21 cellular contexts compared by ENCODE assay signal in the genomic region with DNA sequence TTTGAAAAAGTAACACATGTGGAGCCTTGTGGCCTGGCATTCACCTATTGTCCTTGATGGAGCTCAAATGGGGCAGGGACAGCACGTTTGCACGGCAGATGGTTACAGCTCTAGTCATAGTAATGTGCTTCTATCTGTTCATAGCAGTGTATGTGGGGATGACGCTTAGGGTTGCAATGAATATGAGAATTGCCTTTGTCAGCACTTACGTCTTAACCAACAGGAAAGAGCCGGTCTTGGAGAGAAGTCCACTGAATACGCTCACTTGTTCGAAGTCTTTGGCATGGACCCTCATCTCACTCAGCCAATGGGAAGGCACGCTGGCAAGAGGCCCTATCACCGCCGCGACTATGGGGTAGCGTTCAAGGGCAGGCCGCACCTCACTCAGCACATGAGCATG. TPM values are rescaled to one million over a fixed set of nuclear protein-coding genes. Genes with fewer than 3 reads are reported as not detected.
DNase-seq lines count a peak whose midpoint lies in the region; ATAC-seq, FAIRE-seq and TF ChIP-seq lines count a peak whose summit lies in the region.
"Had no signal": no experiment of that assay in that cellular context is flagged by ENCODE, and none has a peak within 500 bp of the region (broad histone marks: within the 10 kb centered on the region; RNA-seq: fewer than 3 reads in every experiment).

No MANE protein-coding gene starts in this region.

- CTCF ChIA-PET in K562 (lab: Yijun Ruan, JAX; ENCODE audit: low intra/inter-chr PET ratio) = no interaction called here

- H3K9ac ChIP-seq in K562 (ENCODE audit: insufficient read depth in 1 of 2, low read depth in 2 of 2, low read length in 2 of 2) = no peak overlapping the region
- no peak overlapping the region for H3K9ac ChIP-seq in neuronal stem cell (ENCODE audit: low read depth, low read length, poor library complexity)
- H3K9ac ChIP-seq: GM23248 had no signal

- BruUV-seq in K562 (replicated peaks; lab: Mats Ljungman, UMichigan) = no TSS peak

- no peak overlapping the region for H2AK5ac ChIP-seq in neuronal stem cell (ENCODE audit: low read depth, low read length)

- peaks cover 84% of the 10 kb centered on the region for H3K36me3 ChIP-seq in K562 (ENCODE audit: control insufficient read depth, insufficient read depth, low read length)
- H3K36me3 ChIP-seq in neuronal stem cell (replicated peaks in 1 of 2; ENCODE audit: control insufficient read depth in 2 of 2, insufficient read depth in 2 of 2, low read length in 2 of 2) = peaks cover 78 to 97% of the 10 kb centered on the region in 2 donors
- H3K36me3 ChIP-seq in heart right ventricle = peaks cover 6 to 99% (median 80%) of the 10 kb centered on the region in 9 donors
- H3K36me3 ChIP-seq in testis (ENCODE audit: low read depth, missing control alignments) = no peaks in the 10 kb centered on the region

- in situ Hi-C loops in K562 (cut with MboI) = no loop called here

- H2BK120ac ChIP-seq in neuronal stem cell (ENCODE audit: low read depth, low read length) = no peak overlapping the region

- no peak overlapping the region for H3K4ac ChIP-seq in neuronal stem cell (ENCODE audit: low read length)

- no peak overlapping the region for H3K18ac ChIP-seq in neuronal stem cell (ENCODE audit: low read length)

- POLR2A ChIA-PET in K562 (lab: Yijun Ruan, JAX) = interaction anchor here (0.8 kb wide), 1 partner anchor 15 kb away, joined by 3 read pairs; no protein-coding TSS in a partner anchor

- H2AFZ ChIP-seq in K562 (ENCODE audit: low read depth, low read length) (no peak overlapping the region), neuronal stem cell (ENCODE audit: low read length) (no peak overlapping the region)
- H2AFZ ChIP-seq: GM23248 had no signal

- TF ChIP-seq POLR2A in K562 (conservative IDR thresholded peaks at IDR 0.05) (no peak), testis (IDR thresholded peaks at IDR 0.05) (no peak)

- H3K4me1 ChIP-seq in K562 (replicated peaks in 1 of 2; ENCODE audit: control insufficient read depth in 2 of 2, insufficient read depth in 2 of 2, low read length in 2 of 2) = no peaks in the 10 kb centered on the region
- H3K4me1 ChIP-seq in neuronal stem cell (ENCODE audit: control insufficient read depth in 2 of 2, insufficient read depth in 1 of 2, low read depth in 1 of 2, low read length in 2 of 2) = no peaks in the 10 kb centered on the region
- H3K4me1 ChIP-seq in heart right ventricle = no peaks in the 10 kb centered on the region
- no peaks in the 10 kb centered on the region for H3K4me1 ChIP-seq in testis
- H3K4me1 ChIP-seq: Caco-2, HAP-1 had no signal

- peak overlapping the region; percentile 59 for H3K23ac ChIP-seq in neuronal stem cell (ENCODE audit: low read depth, low read length, poor library complexity)

- H4K8ac ChIP-seq in neuronal stem cell (ENCODE audit: low read depth, low read length) = no peak overlapping the region

- H3K27me3 ChIP-seq in K562 (ENCODE audit: control insufficient read depth in 2 of 2, insufficient read depth in 2 of 2, low read length in 2 of 2) (no peaks in the 10 kb centered on the region), neuronal stem cell (ENCODE audit: control insufficient read depth in 3 of 3, insufficient read depth in 3 of 3, low read depth in 1 of 3, low read length in 3 of 3) (no peaks in the 10 kb centered on the region), heart right ventricle (no peaks in the 10 kb centered on the region), testis (no peaks in the 10 kb centered on the region)

- 99% methylated on average over 13 of the region's 13 CpGs for whole genome bisulfite sequencing in K562 (ENCODE audit: insufficient coverage, low coverage, missing lambda C conversion rate)
- no CpG with 5 or more reads among the region's 13 CpGs for WGBS in neuronal stem cell (ENCODE audit: extremely low coverage in 2 of 2, insufficient read length in 2 of 2, insufficient replicate concordance in 1 of 2), 2 donors
- 97 to 98% methylated on average over 13 of the region's 13 CpGs for WGBS in heart right ventricle, 2 donors
- 54 to 88% methylated on average over 10 to 13 of the region's 13 CpGs for WGBS in testis, 2 donors

- peaks cover 27% of the 10 kb centered on the region for H3K9me3 ChIP-seq in K562 (replicated peaks; ENCODE audit: control insufficient read depth, insufficient read depth, low read depth, low read length)
- peaks cover 64 to 84% of the 10 kb centered on the region in 2 donors for H3K9me3 ChIP-seq in neuronal stem cell (replicated peaks in 1 of 2; ENCODE audit: control insufficient read depth in 2 of 2, insufficient read depth in 1 of 2, low read depth in 1 of 2, low read length in 2 of 2)
- peaks cover 0 to 39% (median 8%) of the 10 kb centered on the region in 11 donors for H3K9me3 ChIP-seq in heart right ventricle
- no peaks in the 10 kb centered on the region for H3K9me3 ChIP-seq in testis
- H3K9me3 ChIP-seq: HAP-1 had no signal

- no peak for TF ChIP-seq RAD21 in K562 (CRISPR knock-in tag; conservative IDR thresholded peaks at IDR 0.05 in 1 of 2, IDR thresholded peaks at IDR 0.05 in 1 of 2)

- H3K14ac ChIP-seq in neuronal stem cell (ENCODE audit: low read length) = no peak overlapping the region

- TF ChIP-seq CTCF in K562 (IDR thresholded peaks at IDR 0.05 in 2 of 3, conservative IDR thresholded peaks at IDR 0.05 in 1 of 3; ENCODE audit: insufficient read depth in 2 of 3, low read depth in 1 of 3, low read length in 3 of 3) (no peak), heart right ventricle (IDR thresholded peaks at IDR 0.05) (no peak), testis (IDR thresholded peaks at IDR 0.05) (no peak)

- H4K91ac ChIP-seq in neuronal stem cell (ENCODE audit: low read depth, low read length, poor library complexity) = no peak overlapping the region

- no peaks in the 10 kb centered on the region for H3K9me1 ChIP-seq in K562 (ENCODE audit: control insufficient read depth, insufficient read depth, low read length)

- no peaks in the 10 kb centered on the region for H4K20me1 ChIP-seq in K562 (replicated peaks; ENCODE audit: control insufficient read depth, insufficient read depth, low read length)

- ATAC-seq in K562 = no peak
- no peak for ATAC-seq in heart right ventricle
- ATAC-seq in HG02973 (IDR thresholded peaks at IDR 0.05; ENCODE audit: unreplicated experiment) = no peak

- peaks cover 17% of the 10 kb centered on the region for H3K79me2 ChIP-seq in K562 (ENCODE audit: control insufficient read depth, insufficient read depth, low read length)

- H3K4me3 ChIP-seq in K562 = no peak overlapping the region
- no peak overlapping the region for H3K4me3 ChIP-seq in neuronal stem cell (ENCODE audit: low read length in 2 of 2)
- H3K4me3 ChIP-seq in heart right ventricle = no peak overlapping the region
- H3K4me3 ChIP-seq in testis = no peak overlapping the region
- H3K4me3 ChIP-seq: GM23248, HAP-1 had no signal

- H2BK12ac ChIP-seq in neuronal stem cell (ENCODE audit: low read length) = no peak overlapping the region

- no peak overlapping the region for H2BK15ac ChIP-seq in neuronal stem cell (ENCODE audit: low read length)

- intact Hi-C loops in K562 (cut with micrococcal nuclease) (no loop called here), heart right ventricle (cut with DNase I) (no loop called here), testis (cut with DNase I; ENCODE audit: low total_unique reads) (no loop called here)

- no peak overlapping the region for H2BK5ac ChIP-seq in neuronal stem cell (ENCODE audit: low read length)

- TF ChIP-seq EP300 in K562 (IDR thresholded peaks at IDR 0.05; ENCODE audit: low read length) = no peak

- no peak overlapping the region for H3K27ac ChIP-seq in K562 (ENCODE audit: extremely low read depth, low read depth, low read length)
- no peak overlapping the region for H3K27ac ChIP-seq in neuronal stem cell (replicated peaks; ENCODE audit: low read length)
- no peak overlapping the region for H3K27ac ChIP-seq in heart right ventricle
- H3K27ac ChIP-seq in testis = no peak overlapping the region
- H3K27ac ChIP-seq: C4-2B, GM23248, HL-60 had no signal

- no peaks in the 10 kb centered on the region for H3K79me1 ChIP-seq in neuronal stem cell (ENCODE audit: low read depth, low read length)

- H3K4me2 ChIP-seq in K562 (ENCODE audit: insufficient read depth, low read length) (no peak overlapping the region), neuronal stem cell (ENCODE audit: insufficient read depth, low read length, poor library complexity, severe bottlenecking) (no peak overlapping the region)

- no peak for DNase-seq in HTR-8/SVneo (ENCODE audit: insufficient read length, low spot score)
- peak in 1 of 4 experiments; percentile 15 for DNase-seq in K562 (ENCODE audit: extremely low read depth in 1 of 4, low spot score in 3 of 4)
- no peak for DNase-seq in neuronal stem cell (ENCODE audit: low spot score)
- DNase-seq in heart right ventricle = no peak
- no peak for DNase-seq in testis
- DNase-seq: AML-193; Caco-2; CD4-positive, alpha-beta T cell; DMS153; DMS79; GDM1; GM23248 had no signal

- FAIRE-seq in HTR-8/SVneo (lab: Jason Lieb, UNC) (peak; percentile 28), K562 (lab: Jason Lieb, UNC) (no peak)
- FAIRE-seq: A204.1, GM18507 had no signal

RNA-seq across cellular contexts. Expression of a gene that starts 18.9 kb away (rescaled TPM):
- total RNA-seq in K562 (2011; cell fraction: chromatin; rRNA removed; ENCODE audit: low replicate concordance) = 2.6 and 3.0 TPM in 2 replicates
- total RNA-seq in K562 (2011; cell fraction: nucleolus; rRNA removed) = 1.8 and 2.0 TPM in 2 replicates
- 3.1 TPM in 2 replicates for total RNA-seq in K562 (2011; cell fraction: nucleoplasm; rRNA removed)
- total RNA-seq in K562 (2014; rRNA removed) (0.05 and 0.20 TPM in 2 replicates), K562 (2014; rRNA removed; fragmentation: Illumina TruSeq; extraction: Trizol) (0.45 and 0.51 TPM in 2 replicates), K562 (2015; rRNA removed; fragmentation: Illumina TruSeq; extraction: Trizol) (0.43 and 0.72 TPM in 2 replicates), K562 (2021) (0.40 and 0.49 TPM in 2 replicates), heart right ventricle (under 1 TPM in 1 of 10 donors, not detected in 9; 0.12 TPM), testis (under 1 TPM; 0.62 to 0.79 TPM)
- polyA plus RNA-seq in K562 (2011; rRNA removed) (0.75 and 1.2 TPM in 2 replicates), K562 (2014; fragmentation: Illumina TruSeq; extraction: Trizol) (0.39 and 0.62 TPM in 2 replicates), K562 (2014; fragmentation: Nextera tagmentation; extraction: Ambion mirVana) (under 1 TPM; 0.22 to 0.25 TPM), K562 (2014; rRNA removed) (0.42 and 0.45 TPM in 2 replicates), heart right ventricle (not detected), testis (ENCODE audit: insufficient read depth, low read depth, low replicate concordance) (1.7 TPM)
- polyA plus RNA-seq in K562 (2011; cell fraction: cytosol; rRNA removed) = 0.70 and 2.0 TPM in 2 replicates
- polyA plus RNA-seq in K562 (2011; cell fraction: nucleus; rRNA removed) = 1.7 and 1.8 TPM in 2 replicates
- 0.33 and 0.42 TPM in 2 replicates for polyA plus RNA-seq in K562 (2012)
- 0.70 and 0.93 TPM in 2 replicates for polyA minus RNA-seq in K562 (2011; rRNA and poly(A)+ RNA removed)
- polyA minus RNA-seq in K562 (2011; cell fraction: cytosol; rRNA and poly(A)+ RNA removed) = 0.48 and 0.55 TPM in 2 replicates
- 0.67 and 0.78 TPM in 2 replicates for polyA minus RNA-seq in K562 (2011; cell fraction: nucleus; rRNA and poly(A)+ RNA removed)
- 0.17 TPM for polyA plus RNA-seq in neuronal stem cell (2013, experiment 1 of 2)
- 0.24 TPM for polyA plus RNA-seq in neuronal stem cell (2013, experiment 2 of 2)
- total RNA-seq: Caco-2; CD4-positive, alpha-beta T cell; Daoy; GM23248; H4 had no signal
- polyA plus RNA-seq: BJ, GM23248 had no signal

RNA-seq across cellular contexts. Expression of a gene that starts 19.7 kb away (rescaled TPM):
- total RNA-seq in K562 (2011; cell fraction: chromatin; rRNA removed; ENCODE audit: low replicate concordance) = 72.8 and 100.0 TPM in 2 replicates
- total RNA-seq in K562 (2011; cell fraction: nucleolus; rRNA removed) = 45.5 and 52.5 TPM in 2 replicates
- total RNA-seq in K562 (2011; cell fraction: nucleoplasm; rRNA removed) = 58.0 and 59.6 TPM in 2 replicates
- total RNA-seq in K562 (2014; rRNA removed) = 17.3 and 21.7 TPM in 2 replicates
- total RNA-seq in K562 (2014; rRNA removed; fragmentation: Illumina TruSeq; extraction: Trizol) = 35.4 and 37.7 TPM in 2 replicates
- 31.4 and 34.8 TPM in 2 replicates for total RNA-seq in K562 (2015; rRNA removed; fragmentation: Illumina TruSeq; extraction: Trizol)
- total RNA-seq in K562 (2021) = 37.1 and 43.2 TPM in 2 replicates
- 20.1 and 23.1 TPM in 2 replicates for polyA plus RNA-seq in K562 (2011; rRNA removed)
- 17.0 and 19.8 TPM in 2 replicates for polyA plus RNA-seq in K562 (2011; cell fraction: cytosol; rRNA removed)
- polyA plus RNA-seq in K562 (2011; cell fraction: nucleus; rRNA removed) = 47.1 and 63.2 TPM in 2 replicates
- 24.0 and 28.0 TPM in 2 replicates for polyA plus RNA-seq in K562 (2012)
- 38.6 and 40.5 TPM in 2 replicates for polyA plus RNA-seq in K562 (2014; fragmentation: Illumina TruSeq; extraction: Trizol)
- 10 to 100 TPM; 23.9 to 37.9 TPM for polyA plus RNA-seq in K562 (2014; fragmentation: Nextera tagmentation; extraction: Ambion mirVana)
- polyA plus RNA-seq in K562 (2014; rRNA removed) = 17.3 and 18.6 TPM in 2 replicates
- 23.8 and 25.1 TPM in 2 replicates for polyA minus RNA-seq in K562 (2011; rRNA and poly(A)+ RNA removed)
- polyA minus RNA-seq in K562 (2011; cell fraction: cytosol; rRNA and poly(A)+ RNA removed) = 16.2 and 19.2 TPM in 2 replicates
- polyA minus RNA-seq in K562 (2011; cell fraction: nucleus; rRNA and poly(A)+ RNA removed) = 16.0 and 21.8 TPM in 2 replicates
- polyA plus RNA-seq in neuronal stem cell (2013, experiment 1 of 2) = 26.6 TPM
- polyA plus RNA-seq in neuronal stem cell (2013, experiment 2 of 2) = 25.8 TPM
- 10 to 100 TPM; 13.4 to 17.8 (median 15.7) TPM for total RNA-seq in heart right ventricle
- polyA plus RNA-seq in heart right ventricle = 10 to 100 TPM; 10.5 to 28.7 TPM
- total RNA-seq in testis = 10 to 100 TPM; 19.4 to 28.8 TPM
- 16.1 TPM for polyA plus RNA-seq in testis (ENCODE audit: insufficient read depth, low read depth, low replicate concordance)

RNA-seq across cellular contexts. Expression of a gene that starts 33.1 kb away (rescaled TPM):
- not detected in 2 replicates for total RNA-seq in K562 (2011; cell fraction: chromatin; rRNA removed; ENCODE audit: low replicate concordance)
- total RNA-seq in K562 (2011; cell fraction: nucleolus; rRNA removed) = not detected in 2 replicates
- not detected in 2 replicates for total RNA-seq in K562 (2011; cell fraction: nucleoplasm; rRNA removed)
- not detected in 2 replicates for total RNA-seq in K562 (2014; rRNA removed)
- total RNA-seq in K562 (2014; rRNA removed; fragmentation: Illumina TruSeq; extraction: Trizol) = not detected in 2 replicates
- not detected in 2 replicates for total RNA-seq in K562 (2015; rRNA removed; fragmentation: Illumina TruSeq; extraction: Trizol)
- total RNA-seq in K562 (2021) = not detected in 2 replicates
- not detected in 2 replicates for polyA plus RNA-seq in K562 (2011; rRNA removed)
- polyA plus RNA-seq in K562 (2011; cell fraction: cytosol; rRNA removed) = not detected in 2 replicates
- polyA plus RNA-seq in K562 (2011; cell fraction: nucleus; rRNA removed) = not detected in 2 replicates
- not detected in 2 replicates for polyA plus RNA-seq in K562 (2012)
- polyA plus RNA-seq in K562 (2014; fragmentation: Illumina TruSeq; extraction: Trizol) = not detected in 2 replicates
- polyA plus RNA-seq in K562 (2014; fragmentation: Nextera tagmentation; extraction: Ambion mirVana) = not detected
- polyA plus RNA-seq in K562 (2014; rRNA removed) = not detected in 2 replicates
- not detected in 2 replicates for polyA minus RNA-seq in K562 (2011; rRNA and poly(A)+ RNA removed)
- not detected in 2 replicates for polyA minus RNA-seq in K562 (2011; cell fraction: cytosol; rRNA and poly(A)+ RNA removed)
- polyA minus RNA-seq in K562 (2011; cell fraction: nucleus; rRNA and poly(A)+ RNA removed) = not detected in 2 replicates
- polyA plus RNA-seq in neuronal stem cell (2013, experiment 1 of 2) = not detected
- polyA plus RNA-seq in neuronal stem cell (2013, experiment 2 of 2) = not detected
- total RNA-seq in heart right ventricle = not detected
- not detected for polyA plus RNA-seq in heart right ventricle
- not detected for total RNA-seq in testis
- not detected for polyA plus RNA-seq in testis (ENCODE audit: insufficient read depth, low read depth, low replicate concordance)
- total RNA-seq: Caco-2; CD4-positive, alpha-beta T cell; Daoy; GM23248; H4 had no signal
- polyA plus RNA-seq: BJ, GM23248 had no signal

RNA-seq across cellular contexts. Expression of a gene that starts 44.3 kb away (rescaled TPM):
- total RNA-seq in K562 (2011; cell fraction: chromatin; rRNA removed; ENCODE audit: low replicate concordance) = not detected in 2 replicates
- total RNA-seq in K562 (2011; cell fraction: nucleolus; rRNA removed) = not detected in 2 replicates
- total RNA-seq in K562 (2011; cell fraction: nucleoplasm; rRNA removed) = not detected in 2 replicates
- total RNA-seq in K562 (2014; rRNA removed) (not detected in 2 replicates), K562 (2014; rRNA removed; fragmentation: Illumina TruSeq; extraction: Trizol) (not detected in 2 replicates), K562 (2015; rRNA removed; fragmentation: Illumina TruSeq; extraction: Trizol) (not detected in 2 replicates), K562 (2021) (not detected in 2 replicates), heart right ventricle (not detected), testis (not detected)
- polyA plus RNA-seq in K562 (2011; rRNA removed) (not detected in 2 replicates), K562 (2014; fragmentation: Illumina TruSeq; extraction: Trizol) (not detected in 2 replicates), K562 (2014; fragmentation: Nextera tagmentation; extraction: Ambion mirVana) (not detected), K562 (2014; rRNA removed) (not detected in 2 replicates), heart right ventricle (not detected), testis (ENCODE audit: insufficient read depth, low read depth, low replicate concordance) (not detected)
- polyA plus RNA-seq in K562 (2011; cell fraction: cytosol; rRNA removed) = not detected in 2 replicates
- polyA plus RNA-seq in K562 (2011; cell fraction: nucleus; rRNA removed) = not detected in 2 replicates
- polyA plus RNA-seq in K562 (2012) = not detected in 2 replicates
- polyA minus RNA-seq in K562 (2011; rRNA and poly(A)+ RNA removed) = not detected in 2 replicates
- not detected in 2 replicates for polyA minus RNA-seq in K562 (2011; cell fraction: cytosol; rRNA and poly(A)+ RNA removed)
- polyA minus RNA-seq in K562 (2011; cell fraction: nucleus; rRNA and poly(A)+ RNA removed) = not detected in 2 replicates
- not detected for polyA plus RNA-seq in neuronal stem cell (2013, experiment 1 of 2)
- not detected for polyA plus RNA-seq in neuronal stem cell (2013, experiment 2 of 2)
- total RNA-seq: Caco-2; CD4-positive, alpha-beta T cell; Daoy; GM23248; H4 had no signal
- polyA plus RNA-seq: BJ, GM23248 had no signal

RNA-seq across cellular contexts. Expression of a gene that starts 52.6 kb away (rescaled TPM):
- not detected in 2 replicates for total RNA-seq in K562 (2011; cell fraction: chromatin; rRNA removed; ENCODE audit: low replicate concordance)
- total RNA-seq in K562 (2011; cell fraction: nucleolus; rRNA removed) = not detected in 2 replicates
- not detected in 2 replicates for total RNA-seq in K562 (2011; cell fraction: nucleoplasm; rRNA removed)
- total RNA-seq in K562 (2014; rRNA removed) (not detected in 2 replicates), K562 (2014; rRNA removed; fragmentation: Illumina TruSeq; extraction: Trizol) (not detected in 2 replicates), K562 (2015; rRNA removed; fragmentation: Illumina TruSeq; extraction: Trizol) (not detected in 2 replicates), K562 (2021) (not detected in 2 replicates), heart right ventricle (not detected), testis (not detected)
- polyA plus RNA-seq in K562 (2011; rRNA removed) (0.16 and 0.20 TPM in 2 replicates), K562 (2014; fragmentation: Illumina TruSeq; extraction: Trizol) (not detected in 2 replicates), K562 (2014; fragmentation: Nextera tagmentation; extraction: Ambion mirVana) (not detected), K562 (2014; rRNA removed) (not detected in 2 replicates), heart right ventricle (not detected), testis (ENCODE audit: insufficient read depth, low read depth, low replicate concordance) (not detected)
- polyA plus RNA-seq in K562 (2011; cell fraction: cytosol; rRNA removed) = 0.10 and 0.13 TPM in 2 replicates
- polyA plus RNA-seq in K562 (2011; cell fraction: nucleus; rRNA removed) = 0.13 TPM in 1 of 2 replicates, not detected in the other
- 0.05 TPM in 1 of 2 replicates, not detected in the other for polyA plus RNA-seq in K562 (2012)
- polyA minus RNA-seq in K562 (2011; rRNA and poly(A)+ RNA removed) = not detected in 2 replicates
- polyA minus RNA-seq in K562 (2011; cell fraction: cytosol; rRNA and poly(A)+ RNA removed) = not detected in 2 replicates
- not detected in 2 replicates for polyA minus RNA-seq in K562 (2011; cell fraction: nucleus; rRNA and poly(A)+ RNA removed)
- not detected for polyA plus RNA-seq in neuronal stem cell (2013, experiment 1 of 2)
- not detected for polyA plus RNA-seq in neuronal stem cell (2013, experiment 2 of 2)
- total RNA-seq: Caco-2; CD4-positive, alpha-beta T cell; Daoy; GM23248; H4 had no signal
- polyA plus RNA-seq: BJ, GM23248 had no signal
